In the genomic region with DNA sequence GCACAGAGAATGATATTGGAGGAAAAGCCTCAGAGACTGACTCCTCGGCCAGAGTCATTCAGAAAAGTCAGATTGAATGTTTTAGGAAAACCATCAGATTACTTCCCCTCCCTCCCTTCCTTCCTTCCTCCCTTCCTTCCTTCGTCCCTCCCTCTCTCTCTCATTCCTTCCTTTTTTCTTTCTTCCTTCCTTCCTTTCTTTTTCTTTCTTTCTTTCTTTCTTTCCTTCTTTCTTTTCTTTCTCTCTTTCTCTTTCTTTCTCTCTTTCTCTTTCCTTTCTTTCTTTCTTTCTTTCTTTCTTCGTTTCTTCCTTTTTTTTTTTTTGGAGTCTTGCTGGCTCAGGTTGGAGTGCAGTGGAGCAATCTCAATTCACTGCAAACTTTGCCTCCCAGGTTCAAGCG, we compare ENCODE assay signal across 27 cellular contexts. TPM values are rescaled to one million over a fixed set of nuclear protein-coding genes. Genes with fewer than 3 reads are reported as not detected.
DNase-seq lines count a peak whose midpoint lies in the region; ATAC-seq, FAIRE-seq and TF ChIP-seq lines count a peak whose summit lies in the region.
"Had no signal": no experiment of that assay in that cellular context is flagged by ENCODE, and none has a peak within 500 bp of the region (broad histone marks: within the 10 kb centered on the region; RNA-seq: fewer than 3 reads in every experiment).

No MANE protein-coding gene starts in this region.

- intact Hi-C loops in HepG2 (cut with micrococcal nuclease; ENCODE audit: unreplicated experiment) (no loop called here), right lobe of liver (cut with DNase I) (no loop called here), K562 (cut with micrococcal nuclease) (no loop called here)

- no peaks in the 10 kb centered on the region for H3K9me3 ChIP-seq in HepG2 (ENCODE audit: low read length)
- no peaks in the 10 kb centered on the region for H3K9me3 ChIP-seq in right lobe of liver
- H3K9me3 ChIP-seq in HEK293 (ENCODE audit: control insufficient read depth, insufficient read depth, low read depth, low read length), result no peaks in the 10 kb centered on the region
- H3K9me3 ChIP-seq in K562 (replicated peaks; ENCODE audit: control insufficient read depth, insufficient read depth, low read depth, low read length), result no peaks in the 10 kb centered on the region
- H3K9me3 ChIP-seq: BE2C, Caco-2 had no signal

- H2AFZ ChIP-seq in HepG2 (ENCODE audit: low read length) (no peak overlapping the region), K562 (ENCODE audit: low read depth, low read length) (no peak overlapping the region)
- H2AFZ ChIP-seq: GM23338 had no signal

- FAIRE-seq in HepG2 (lab: Jason Lieb, UNC) (no peak), K562 (lab: Jason Lieb, UNC) (no peak)
- FAIRE-seq: A204.1, GM12878 had no signal

- H3K79me2 ChIP-seq in HepG2 (ENCODE audit: insufficient read depth, low read length) (no peaks in the 10 kb centered on the region), K562 (ENCODE audit: control insufficient read depth, insufficient read depth, low read length) (no peaks in the 10 kb centered on the region)

- no peaks in the 10 kb centered on the region for H3K36me3 Mint-ChIP-seq in activated CD4-positive, alpha-beta T cell treated with anti-CD3 and anti-CD28 coated beads, Interleukin-2, amount 10 ng/mL, durations not matched to agents 7 days and 5 days (ENCODE audit: low read depth)
- H3K36me3 Mint-ChIP-seq: CD4-positive, CD25-positive, alpha-beta regulatory T cell; CD8-positive, alpha-beta T cell had no signal

- TF ChIP-seq POLR2A in HepG2 (IDR thresholded peaks at IDR 0.05; ENCODE audit: insufficient read depth in 1 of 2, low read depth in 2 of 2, low read length in 2 of 2) (no peak), right lobe of liver (IDR thresholded peaks at IDR 0.05) (no peak), K562 (conservative IDR thresholded peaks at IDR 0.05) (no peak)

- peaks cover 0 to 16% of the 10 kb centered on the region in 2 experiments; a peak in 1 of 5 replicates for H3K27me3 ChIP-seq in HepG2 (ENCODE audit: control insufficient read depth in 1 of 2, insufficient read depth in 2 of 2, low read length in 2 of 2)
- H3K27me3 ChIP-seq in right lobe of liver, result no peaks in the 10 kb centered on the region
- H3K27me3 ChIP-seq in K562 (ENCODE audit: control insufficient read depth in 2 of 2, insufficient read depth in 2 of 2, low read length in 2 of 2), result peaks cover 9 to 30% of the 10 kb centered on the region in 2 experiments; a peak in 4 of 5 replicates

- CTCF ChIA-PET in activated CD4-positive, alpha-beta T cell treated with anti-CD3 and anti-CD28 coated beads, Interleukin-2, amount 10 ng/mL, durations not matched to agents 7 days and 5 days (lab: Charles Lee), result no interaction called here
- CTCF ChIA-PET in HepG2 (lab: Yijun Ruan, JAX; ENCODE audit: low intra/inter-chr PET ratio, low total read pairs), result no interaction called here
- CTCF ChIA-PET in HEK293 (lab: Yijun Ruan, JAX), result no interaction called here
- CTCF ChIA-PET in K562 (lab: Yijun Ruan, JAX; ENCODE audit: low intra/inter-chr PET ratio), result no interaction called here

- H3K27ac Mint-ChIP-seq in activated CD4-positive, alpha-beta T cell treated with anti-CD3 and anti-CD28 coated beads, Interleukin-2, amount 10 ng/mL, durations not matched to agents 7 days and 5 days, result peak overlapping the region; percentile 52
- H3K27ac Mint-ChIP-seq: CD4-positive, CD25-positive, alpha-beta regulatory T cell; CD8-positive, alpha-beta T cell; GM23338; H9; HFFc6 had no signal

- H3K4me2 ChIP-seq in HepG2 (ENCODE audit: low read depth, low read length), result no peak overlapping the region
- no peak overlapping the region for H3K4me2 ChIP-seq in K562 (ENCODE audit: insufficient read depth, low read length)
- H3K4me2 ChIP-seq: GM23338 had no signal

- TF ChIP-seq EP300 in HepG2 (IDR thresholded peaks at IDR 0.05; ENCODE audit: low read depth in 2 of 2, low read length in 2 of 2), result no peak
- no peak for TF ChIP-seq EP300 in HepG2 (CRISPR knock-in tag; IDR thresholded peaks at IDR 0.05; ENCODE audit: borderline replicate concordance)
- no peak for TF ChIP-seq EP300 in K562 (IDR thresholded peaks at IDR 0.05; ENCODE audit: low read length)

- no peak overlapping the region for H3K4me3 ChIP-seq in HepG2 (replicated peaks in 1 of 3; ENCODE audit: insufficient read depth in 1 of 3, low read depth in 2 of 3, low read length in 3 of 3)
- H3K4me3 ChIP-seq in right lobe of liver, result no peak overlapping the region
- no peak overlapping the region for H3K4me3 ChIP-seq in HEK293 (ENCODE audit: low read depth, low read length)
- no peak overlapping the region for H3K4me3 ChIP-seq in K562
- H3K4me3 ChIP-seq: GM12878, GM23338 had no signal

- H3K4me1 ChIP-seq in HepG2 (ENCODE audit: insufficient read depth, low read length) (peaks cover 27% of the 10 kb centered on the region), right lobe of liver (no peaks in the 10 kb centered on the region), HEK293 (ENCODE audit: control insufficient read depth, insufficient read depth, low read length) (no peaks in the 10 kb centered on the region), K562 (replicated peaks in 1 of 2; ENCODE audit: control insufficient read depth in 2 of 2, insufficient read depth in 2 of 2, low read length in 2 of 2) (peaks cover 0 to 15% of the 10 kb centered on the region in 2 experiments; a peak in 1 of 5 replicates)
- H3K4me1 ChIP-seq: BE2C, Caco-2 had no signal

- no peak for TF ChIP-seq RAD21 in HepG2 (CRISPR knock-in tag; IDR thresholded peaks at IDR 0.05)
- no peak for TF ChIP-seq RAD21 in K562 (CRISPR knock-in tag; conservative IDR thresholded peaks at IDR 0.05 in 1 of 2, IDR thresholded peaks at IDR 0.05 in 1 of 2)

- no peaks in the 10 kb centered on the region for H3K36me3 ChIP-seq in HepG2 (replicated peaks in 1 of 2; ENCODE audit: control insufficient read depth in 1 of 2, insufficient read depth in 2 of 2, low read length in 2 of 2)
- H3K36me3 ChIP-seq in right lobe of liver, result no peaks in the 10 kb centered on the region
- no peaks in the 10 kb centered on the region for H3K36me3 ChIP-seq in HEK293 (ENCODE audit: control insufficient read depth in 2 of 2, insufficient read depth in 1 of 2, low read length in 2 of 2)
- H3K36me3 ChIP-seq in K562 (ENCODE audit: control insufficient read depth, insufficient read depth, low read length), result no peaks in the 10 kb centered on the region
- H3K36me3 ChIP-seq: BE2C had no signal

- H3K27ac ChIP-seq in HepG2 (ENCODE audit: extremely low read length, insufficient read depth, low read length), result no peak overlapping the region
- no peak overlapping the region for H3K27ac ChIP-seq in right lobe of liver
- H3K27ac ChIP-seq in HEK293 (ENCODE audit: extremely low read depth, low read depth, low read length), result no peak overlapping the region
- H3K27ac ChIP-seq in K562 (ENCODE audit: extremely low read depth, low read depth, low read length), result no peak overlapping the region
- H3K27ac ChIP-seq: 22Rv1, C4-2B had no signal

- POLR2A ChIA-PET in activated CD4-positive, alpha-beta T cell treated with anti-CD3 and anti-CD28 coated beads, Interleukin-2, amount 10 ng/mL, durations not matched to agents 7 days and 5 days (lab: Charles Lee), result no interaction called here
- POLR2A ChIA-PET in HepG2 (lab: Yijun Ruan, JAX), result no interaction called here
- POLR2A ChIA-PET in HEK293 (lab: Yijun Ruan, JAX), result no interaction called here
- POLR2A ChIA-PET in K562 (lab: Yijun Ruan, JAX), result interaction anchor here (0.6 to 0.9 kb wide), 2 partner anchors 21 to 250 kb away, joined by 3 read pairs; no protein-coding TSS in a partner anchor

- DNase-seq in activated CD4-positive, alpha-beta T cell treated with anti-CD3 and anti-CD28 coated beads, Interleukin-2, amount 10 ng/mL, durations not matched to agents 7 days and 5 days, result no peak
- no peak for DNase-seq in activated CD4-positive, alpha-beta T cell treated with anti-CD3 and anti-CD28 coated beads, Interleukin-2, amount 50 U/mL, for 48 hours
- no peak for DNase-seq in HepG2 (ENCODE audit: low spot score)
- no peak for DNase-seq in right lobe of liver
- DNase-seq in K562 (ENCODE audit: extremely low read depth in 1 of 4, low spot score in 3 of 4), result no peak
- DNase-seq in retina, result no peak
- DNase-seq: AML-193; BE2C; Caco-2; CD4-positive, CD25-positive, alpha-beta regulatory T cell; CD8-positive, alpha-beta T cell; DMS153; DMS79; EL; GDM1; H9; HFFc6 had no signal

- H3K9me1 ChIP-seq in K562 (ENCODE audit: control insufficient read depth, insufficient read depth, low read length), result no peaks in the 10 kb centered on the region

- ATAC-seq in HepG2 (no peak), right lobe of liver (no peak), K562 (no peak), HG02759 (IDR thresholded peaks at IDR 0.05; ENCODE audit: unreplicated experiment) (no peak)
- ATAC-seq: CD8-positive, alpha-beta T cell; GM12878; GM23338; HCT116 had no signal

- H4K20me1 ChIP-seq in HepG2 (ENCODE audit: insufficient read depth, low read length) (no peaks in the 10 kb centered on the region), K562 (replicated peaks; ENCODE audit: control insufficient read depth, insufficient read depth, low read length) (no peaks in the 10 kb centered on the region)

- H3K4me3 Mint-ChIP-seq in activated CD4-positive, alpha-beta T cell treated with anti-CD3 and anti-CD28 coated beads, Interleukin-2, amount 10 ng/mL, durations not matched to agents 7 days and 5 days, result no peak overlapping the region
- H3K4me3 Mint-ChIP-seq: CD4-positive, CD25-positive, alpha-beta regulatory T cell; CD8-positive, alpha-beta T cell; GM23338; H9; HFFc6 had no signal

- TF ChIP-seq CTCF in HepG2 (CRISPR knock-in tag; IDR thresholded peaks at IDR 0.05) (no peak), right lobe of liver (IDR thresholded peaks at IDR 0.05) (no peak), HEK293 (tag by site-specific recombination; IDR thresholded peaks at IDR 0.05) (no peak), K562 (IDR thresholded peaks at IDR 0.05 in 2 of 3, conservative IDR thresholded peaks at IDR 0.05 in 1 of 3; ENCODE audit: insufficient read depth in 2 of 3, low read depth in 1 of 3, low read length in 3 of 3) (no peak)

- H3K27me3 Mint-ChIP-seq in activated CD4-positive, alpha-beta T cell treated with anti-CD3 and anti-CD28 coated beads, Interleukin-2, amount 10 ng/mL, durations not matched to agents 7 days and 5 days, result peaks cover 28% of the 10 kb centered on the region

- in situ Hi-C loops in HepG2 (cut with HindIII; ENCODE audit: extremely low pct_ligation_motif_present, low pct_unique_long_range_greater_than_20kb), result no loop called here
- in situ Hi-C loops in K562 (cut with MboI), result no loop called here

- BruUV-seq in HepG2 (replicated peaks; lab: Mats Ljungman, UMichigan) (no TSS peak), K562 (replicated peaks; lab: Mats Ljungman, UMichigan) (no TSS peak)

- 17% methylated on average over 4 of the region's 4 CpGs for WGBS in HepG2 (ENCODE audit: low lambda C conversion rate)
- WGBS in right lobe of liver (ENCODE audit: insufficient coverage, low coverage, low lambda C conversion rate, missing lambda C conversion rate), result 83% methylated on average over 4 of the region's 4 CpGs
- 0% methylated on average over 3 of the region's 4 CpGs for WGBS in K562 (ENCODE audit: insufficient coverage, low coverage, missing lambda C conversion rate)

- H3K9ac ChIP-seq in HepG2 (ENCODE audit: insufficient read depth, low read depth, low read length) (no peak overlapping the region), K562 (ENCODE audit: insufficient read depth in 1 of 2, low read depth in 2 of 2, low read length in 2 of 2) (no peak overlapping the region)

- H3K9me3 Mint-ChIP-seq in activated CD4-positive, alpha-beta T cell treated with anti-CD3 and anti-CD28 coated beads, Interleukin-2, amount 10 ng/mL, durations not matched to agents 7 days and 5 days, result no peaks in the 10 kb centered on the region
- H3K9me3 Mint-ChIP-seq: CD8-positive, alpha-beta T cell; GM23338; H9; HFFc6 had no signal

- H3K4me1 Mint-ChIP-seq in activated CD4-positive, alpha-beta T cell treated with anti-CD3 and anti-CD28 coated beads, Interleukin-2, amount 10 ng/mL, durations not matched to agents 7 days and 5 days, result peaks cover 8% of the 10 kb centered on the region

RNA-seq across cellular contexts. Expression of a gene that starts 7.4 kb away (rescaled TPM):
- not detected for total RNA-seq in activated CD4-positive, alpha-beta T cell treated with anti-CD3 and anti-CD28 coated beads, Interleukin-2, amount 10 ng/mL, durations not matched to agents 7 days and 5 days
- total RNA-seq in HepG2 (2016; rRNA removed; fragmentation: Illumina TruSeq; extraction: Trizol), result not detected in 2 replicates
- total RNA-seq in HepG2 (2016; cell fraction: cytosol; rRNA removed; fragmentation: Illumina TruSeq; extraction: Trizol; ENCODE audit: low read depth), result not detected in 2 replicates
- not detected in 2 replicates for total RNA-seq in HepG2 (2016; cell fraction: insoluble cytoplasmic fraction; rRNA removed; fragmentation: Illumina TruSeq; extraction: Trizol)
- not detected in 2 replicates for total RNA-seq in HepG2 (2016; cell fraction: membrane; rRNA removed; fragmentation: Illumina TruSeq; extraction: Trizol)
- not detected in 2 replicates for total RNA-seq in HepG2 (2016; cell fraction: nucleus; rRNA removed; fragmentation: Illumina TruSeq; extraction: Trizol)
- polyA plus RNA-seq in HepG2 (2011; rRNA removed), result not detected in 2 replicates
- polyA plus RNA-seq in HepG2 (2011; cell fraction: cytosol; rRNA removed), result not detected in 2 replicates
- polyA plus RNA-seq in HepG2 (2011; cell fraction: nucleus; rRNA removed), result not detected in 2 replicates
- not detected in 2 replicates for polyA plus RNA-seq in HepG2 (2012)
- not detected in 2 replicates for polyA plus RNA-seq in HepG2 (2016; cell fraction: cytosol; fragmentation: Illumina TruSeq; extraction: Trizol; ENCODE audit: low read depth)
- not detected in 2 replicates for polyA plus RNA-seq in HepG2 (2016; cell fraction: insoluble cytoplasmic fraction; fragmentation: Illumina TruSeq; extraction: Trizol; ENCODE audit: low read depth)
- polyA plus RNA-seq in HepG2 (2016; cell fraction: membrane; fragmentation: Illumina TruSeq; extraction: Trizol; ENCODE audit: low read depth), result not detected in 2 replicates
- polyA plus RNA-seq in HepG2 (2016; cell fraction: nucleus; fragmentation: Illumina TruSeq; extraction: Trizol; ENCODE audit: insufficient read depth, low read depth), result not detected in 2 replicates
- not detected in 2 replicates for polyA minus RNA-seq in HepG2 (2011; rRNA and poly(A)+ RNA removed; ENCODE audit: low replicate concordance)
- polyA minus RNA-seq in HepG2 (2011; cell fraction: cytosol; rRNA and poly(A)+ RNA removed), result not detected in 2 replicates
- polyA minus RNA-seq in HepG2 (2011; cell fraction: nucleus; rRNA and poly(A)+ RNA removed), result not detected in 2 replicates
- not detected for total RNA-seq in right lobe of liver
- total RNA-seq in K562 (2011; cell fraction: chromatin; rRNA removed; ENCODE audit: low replicate concordance), result not detected in 2 replicates
- not detected in 2 replicates for total RNA-seq in K562 (2011; cell fraction: nucleolus; rRNA removed)
- total RNA-seq in K562 (2011; cell fraction: nucleoplasm; rRNA removed), result not detected in 2 replicates
- not detected in 2 replicates for total RNA-seq in K562 (2014; rRNA removed)
- not detected in 2 replicates for total RNA-seq in K562 (2014; rRNA removed; fragmentation: Illumina TruSeq; extraction: Trizol)
- not detected in 2 replicates for total RNA-seq in K562 (2015; rRNA removed; fragmentation: Illumina TruSeq; extraction: Trizol)
- total RNA-seq in K562 (2021), result not detected in 2 replicates
- not detected in 2 replicates for polyA plus RNA-seq in K562 (2011; rRNA removed)
- polyA plus RNA-seq in K562 (2011; cell fraction: cytosol; rRNA removed), result not detected in 2 replicates
- 0.06 TPM in 1 of 2 replicates, not detected in the other for polyA plus RNA-seq in K562 (2011; cell fraction: nucleus; rRNA removed)
- not detected in 2 replicates for polyA plus RNA-seq in K562 (2012)
- polyA plus RNA-seq in K562 (2014; fragmentation: Illumina TruSeq; extraction: Trizol), result not detected in 2 replicates
- polyA plus RNA-seq in K562 (2014; fragmentation: Nextera tagmentation; extraction: Ambion mirVana), result not detected
- not detected in 2 replicates for polyA plus RNA-seq in K562 (2014; rRNA removed)
- not detected in 2 replicates for polyA minus RNA-seq in K562 (2011; rRNA and poly(A)+ RNA removed)
- polyA minus RNA-seq in K562 (2011; cell fraction: cytosol; rRNA and poly(A)+ RNA removed), result not detected in 2 replicates
- not detected in 2 replicates for polyA minus RNA-seq in K562 (2011; cell fraction: nucleus; rRNA and poly(A)+ RNA removed)
- total RNA-seq: Caco-2; CD4-positive, CD25-positive, alpha-beta regulatory T cell; CD8-positive, alpha-beta T cell; H4; H9; HFFc6 had no signal
- polyA plus RNA-seq: AG04450; CD4-positive, CD25-positive, alpha-beta regulatory T cell had no signal

RNA-seq across cellular contexts. Expression of a gene that starts 29.7 kb away (rescaled TPM):
- total RNA-seq in activated CD4-positive, alpha-beta T cell treated with anti-CD3 and anti-CD28 coated beads, Interleukin-2, amount 10 ng/mL, durations not matched to agents 7 days and 5 days, result under 1 TPM; 0.50 to 0.71 TPM
- 4.8 and 5.3 TPM in 2 replicates for total RNA-seq in HepG2 (2016; rRNA removed; fragmentation: Illumina TruSeq; extraction: Trizol)
- total RNA-seq in HepG2 (2016; cell fraction: cytosol; rRNA removed; fragmentation: Illumina TruSeq; extraction: Trizol; ENCODE audit: low read depth), result 0.88 and 1.0 TPM in 2 replicates
- 4.7 and 5.1 TPM in 2 replicates for total RNA-seq in HepG2 (2016; cell fraction: insoluble cytoplasmic fraction; rRNA removed; fragmentation: Illumina TruSeq; extraction: Trizol)
- total RNA-seq in HepG2 (2016; cell fraction: membrane; rRNA removed; fragmentation: Illumina TruSeq; extraction: Trizol), result 1.7 and 2.4 TPM in 2 replicates
- total RNA-seq in HepG2 (2016; cell fraction: nucleus; rRNA removed; fragmentation: Illumina TruSeq; extraction: Trizol), result 11.4 and 12.3 TPM in 2 replicates
- polyA plus RNA-seq in HepG2 (2011; rRNA removed), result 6.9 and 7.8 TPM in 2 replicates
- polyA plus RNA-seq in HepG2 (2011; cell fraction: cytosol; rRNA removed), result 1.3 and 1.9 TPM in 2 replicates
- polyA plus RNA-seq in HepG2 (2011; cell fraction: nucleus; rRNA removed), result 15.7 and 19.6 TPM in 2 replicates
- 3.0 and 4.6 TPM in 2 replicates for polyA plus RNA-seq in HepG2 (2012)
- 0.20 and 0.32 TPM in 2 replicates for polyA plus RNA-seq in HepG2 (2016; cell fraction: cytosol; fragmentation: Illumina TruSeq; extraction: Trizol; ENCODE audit: low read depth)
- 4.3 and 4.8 TPM in 2 replicates for polyA plus RNA-seq in HepG2 (2016; cell fraction: insoluble cytoplasmic fraction; fragmentation: Illumina TruSeq; extraction: Trizol; ENCODE audit: low read depth)
- polyA plus RNA-seq in HepG2 (2016; cell fraction: membrane; fragmentation: Illumina TruSeq; extraction: Trizol; ENCODE audit: low read depth), result 0.69 and 0.77 TPM in 2 replicates
- polyA plus RNA-seq in HepG2 (2016; cell fraction: nucleus; fragmentation: Illumina TruSeq; extraction: Trizol; ENCODE audit: insufficient read depth, low read depth), result 31.6 and 32.6 TPM in 2 replicates
- 2.8 TPM in 1 of 2 replicates, not detected in the other for polyA minus RNA-seq in HepG2 (2011; rRNA and poly(A)+ RNA removed; ENCODE audit: low replicate concordance)
- polyA minus RNA-seq in HepG2 (2011; cell fraction: cytosol; rRNA and poly(A)+ RNA removed), result 1.7 and 1.8 TPM in 2 replicates
- 22.5 and 32.0 TPM in 2 replicates for polyA minus RNA-seq in HepG2 (2011; cell fraction: nucleus; rRNA and poly(A)+ RNA removed)
- total RNA-seq in right lobe of liver, result 1 to 10 TPM in 3 of 6 experiments, under 1 TPM in 3; 0.55 to 2.8 (median 1.3) TPM
- total RNA-seq in K562 (2011; cell fraction: chromatin; rRNA removed; ENCODE audit: low replicate concordance), result 0.46 and 1.1 TPM in 2 replicates
- total RNA-seq in K562 (2011; cell fraction: nucleolus; rRNA removed), result 0.50 and 0.53 TPM in 2 replicates
- 0.31 and 0.51 TPM in 2 replicates for total RNA-seq in K562 (2011; cell fraction: nucleoplasm; rRNA removed)
- total RNA-seq in K562 (2014; rRNA removed), result 0.12 and 0.27 TPM in 2 replicates
- 0.22 and 0.29 TPM in 2 replicates for total RNA-seq in K562 (2014; rRNA removed; fragmentation: Illumina TruSeq; extraction: Trizol)
- 0.22 and 0.23 TPM in 2 replicates for total RNA-seq in K562 (2015; rRNA removed; fragmentation: Illumina TruSeq; extraction: Trizol)
- 0.24 and 0.34 TPM in 2 replicates for total RNA-seq in K562 (2021)
- 0.05 and 0.06 TPM in 2 replicates for polyA plus RNA-seq in K562 (2011; rRNA removed)
- polyA plus RNA-seq in K562 (2011; cell fraction: cytosol; rRNA removed), result 0.01 TPM in 1 of 2 replicates, not detected in the other
- polyA plus RNA-seq in K562 (2011; cell fraction: nucleus; rRNA removed), result 0.13 and 0.23 TPM in 2 replicates
- 0.14 and 0.98 TPM in 2 replicates for polyA plus RNA-seq in K562 (2012)
- 0.21 TPM in 2 replicates for polyA plus RNA-seq in K562 (2014; fragmentation: Illumina TruSeq; extraction: Trizol)
- polyA plus RNA-seq in K562 (2014; fragmentation: Nextera tagmentation; extraction: Ambion mirVana), result under 1 TPM in 1 of 2 experiments, not detected in 1; 0.08 TPM
- 0.19 and 0.21 TPM in 2 replicates for polyA plus RNA-seq in K562 (2014; rRNA removed)
- polyA minus RNA-seq in K562 (2011; rRNA and poly(A)+ RNA removed), result 0.04 and 0.09 TPM in 2 replicates
- polyA minus RNA-seq in K562 (2011; cell fraction: cytosol; rRNA and poly(A)+ RNA removed), result not detected in 2 replicates
- polyA minus RNA-seq in K562 (2011; cell fraction: nucleus; rRNA and poly(A)+ RNA removed), result 0.11 TPM in 1 of 2 replicates, not detected in the other
- total RNA-seq: Caco-2 had no signal
